8 cellular contexts compared by ENCODE assay signal in genomic region chr6:55953384-55953783, GRCh38.
DNase-seq lines count a peak whose midpoint lies in the region; ATAC-seq and TF ChIP-seq lines count a peak whose summit lies in the region.

No MANE protein-coding gene starts in this region.

- TF ChIP-seq CTCF in BE2C (IDR thresholded peaks at IDR 0.05; ENCODE audit: low read depth, low read length) = peak; percentile 46; the same call in 1 of the 2 replicates
- peak; percentile 20; the same call in 1 of the 2 replicates for TF ChIP-seq CTCF in MM.1S (IDR thresholded peaks at IDR 0.05; ENCODE audit: low read length)
- TF ChIP-seq CTCF in endothelial cell (IDR thresholded peaks at IDR 0.05; ENCODE audit: unreplicated experiment) = no peak

- H3K36me3 ChIP-seq in BE2C (no peaks in the 10 kb centered on the region), MM.1S (replicated peaks; ENCODE audit: insufficient read depth, low read length) (no peaks in the 10 kb centered on the region)

- peaks cover 14% of the 10 kb centered on the region for H3K4me1 ChIP-seq in BE2C
- H3K4me1 ChIP-seq in MM.1S (ENCODE audit: low read length) = no peaks in the 10 kb centered on the region

- peaks cover 2% of the 10 kb centered on the region for H3K27me3 Mint-ChIP-seq in endothelial cell (ENCODE audit: unreplicated experiment)

- H3K9me3 ChIP-seq in BE2C = no peaks in the 10 kb centered on the region
- H3K9me3 ChIP-seq in MM.1S (replicated peaks; ENCODE audit: insufficient read depth, low read length) = no peaks in the 10 kb centered on the region

- no peaks in the 10 kb centered on the region for H3K9me3 Mint-ChIP-seq in endothelial cell (ENCODE audit: unreplicated experiment)

- no peaks in the 10 kb centered on the region for H3K79me2 ChIP-seq in MM.1S (ENCODE audit: low read length)

- no peak overlapping the region for H3K27ac Mint-ChIP-seq in endothelial cell (ENCODE audit: unreplicated experiment)

- DNase-seq in BE2C = no peak
- no peak for DNase-seq in MM.1S
- peak; percentile 15 for DNase-seq in brain pericyte (ENCODE audit: low read depth, low spot score)
- peak; percentile 35 for DNase-seq in medulla oblongata (ENCODE audit: extremely low spot score)
- no peak for DNase-seq in endothelial cell (ENCODE audit: low spot score)
- DNase-seq in activated T-cell treated with anti-CD3 and anti-CD28 coated beads for 4 hours = no peak
- DNase-seq in germinal center (ENCODE audit: low spot score) = no peak

- H4K20me1 ChIP-seq in MM.1S (ENCODE audit: insufficient read depth, low read length) = no peaks in the 10 kb centered on the region

- H3K27ac ChIP-seq in MM.1S (ENCODE audit: low read length) = no peak overlapping the region

- no peak overlapping the region for H3K4me2 ChIP-seq in MM.1S (ENCODE audit: low read depth, low read length)

- H3K4me3 ChIP-seq in BE2C (ENCODE audit: low read depth, low read length) (peak overlapping the region; percentile 24), MM.1S (ENCODE audit: low read length) (no peak overlapping the region)

- H3K4me1 Mint-ChIP-seq in endothelial cell (ENCODE audit: unreplicated experiment) = peaks cover 7% of the 10 kb centered on the region

- H3K4me3 Mint-ChIP-seq in endothelial cell (ENCODE audit: unreplicated experiment) = no peak overlapping the region

- H3K27me3 ChIP-seq in BE2C (no peaks in the 10 kb centered on the region), MM.1S (replicated peaks; ENCODE audit: insufficient read depth, low read length) (no peaks in the 10 kb centered on the region)

- H3K9ac ChIP-seq in MM.1S (ENCODE audit: low read length) = no peak overlapping the region

- H3K9me2 ChIP-seq in MM.1S (replicated peaks; ENCODE audit: insufficient read depth, low read length) = no peaks in the 10 kb centered on the region

- no peaks in the 10 kb centered on the region for H3F3A ChIP-seq in MM.1S (ENCODE audit: insufficient read depth, low read length)

- no peaks in the 10 kb centered on the region for H3K36me3 Mint-ChIP-seq in endothelial cell (ENCODE audit: low read depth, unreplicated experiment)

- no peak overlapping the region for H2AFZ ChIP-seq in MM.1S (ENCODE audit: low read length)

- no peak for ATAC-seq in GM18858 (IDR thresholded peaks at IDR 0.05; ENCODE audit: unreplicated experiment)

Comparison
In these comparisons a context has a peak if more than half of its experiments do, and no peak if none do; other contexts are left out.
1. DNase-seq: peak in brain pericyte (single experiment) and medulla oblongata (single experiment); none in BE2C (single experiment), MM.1S (single experiment), endothelial cell (single experiment), activated T-cell treated with anti-CD3 and anti-CD28 coated beads for 4 hours (single experiment) and germinal center (single experiment).